ENCODE assay signal across 13 cellular contexts in the genomic region with DNA sequence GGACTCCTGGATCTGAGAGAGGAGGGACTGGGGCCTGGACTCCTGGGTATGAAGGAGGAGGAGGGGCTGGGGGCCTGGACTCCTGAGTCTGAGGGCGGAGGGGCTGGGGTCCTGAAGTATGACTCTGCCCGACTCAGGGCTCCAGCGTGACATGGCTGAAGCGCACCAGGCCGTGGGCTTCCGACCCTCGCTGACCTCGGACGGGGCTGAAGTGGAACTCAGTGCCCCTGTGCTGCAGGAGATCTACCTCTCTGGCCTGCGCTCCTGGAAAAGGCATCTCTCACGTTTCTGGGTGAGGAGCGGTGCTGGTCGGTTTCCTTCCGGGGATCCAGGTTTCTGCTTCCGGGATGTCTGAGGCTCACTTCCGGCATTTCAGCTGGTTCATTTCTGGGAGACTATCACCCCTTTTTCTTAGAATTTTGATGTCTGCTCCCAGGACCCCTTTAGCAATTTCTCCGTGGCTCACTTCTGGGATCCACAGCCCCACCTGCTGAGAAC. TPM values are rescaled to one million over a fixed set of nuclear protein-coding genes. Genes with fewer than 3 reads are reported as not detected.
DNase-seq lines count a peak whose midpoint lies in the region; TF ChIP-seq lines count a peak whose summit lies in the region.
"Had no signal": no experiment of that assay in that cellular context is flagged by ENCODE, and none has a peak within 500 bp of the region (broad histone marks: within the 10 kb centered on the region; RNA-seq: fewer than 3 reads in every experiment).

No MANE protein-coding gene starts in this region.

- H2BK12ac ChIP-seq in neuronal stem cell (ENCODE audit: low read length): no peak overlapping the region

- H3K14ac ChIP-seq in neuronal stem cell (ENCODE audit: low read length): peak overlapping the region; percentile 14

- POLR2A ChIA-PET in CD8-positive, alpha-beta memory T cell (lab: Charles Lee): no interaction called here

- H3K4me2 ChIP-seq in OCI-LY1 (ENCODE audit: low read length): peak overlapping the region; percentile 53
- H3K4me2 ChIP-seq in neuronal stem cell (ENCODE audit: insufficient read depth, low read length, poor library complexity, severe bottlenecking): peak overlapping the region; percentile 66

- H4K91ac ChIP-seq in neuronal stem cell (ENCODE audit: low read depth, low read length, poor library complexity): no peak overlapping the region

- H2AFZ ChIP-seq in OCI-LY1 (ENCODE audit: low read length) (peak overlapping the region; percentile 83), neuronal stem cell (ENCODE audit: low read length) (peak overlapping the region; percentile 89)

- H2BK5ac ChIP-seq in neuronal stem cell (ENCODE audit: low read length): no peak overlapping the region

- DNase-seq in CD8-positive, alpha-beta memory T cell: no peak
- DNase-seq in epithelial cell of proximal tubule (ENCODE audit: low read depth) (no peak), neuronal stem cell (ENCODE audit: low spot score) (no peak), kidney glomerular epithelial cell (lab: John Stamatoyannopoulos, UW) (no peak), DMS153 (lab: John Stamatoyannopoulos, UW) (no peak), RPMI8226 (no peak), epidermal melanocyte (ENCODE audit: insufficient read length, low spot score) (no peak)
- DNase-seq: activated B cell treated with CpG ODN at 0.5 μM for 24 hours, left ventricle myocardium superior, upper lobe of right lung had no signal

- no peaks in the 10 kb centered on the region for H3K36me3 ChIP-seq in CD8-positive, alpha-beta memory T cell (ENCODE audit: insufficient read depth, low read length)
- H3K36me3 ChIP-seq in OCI-LY1 (ENCODE audit: insufficient read depth, low read length) (peaks cover 34% of the 10 kb centered on the region), neuronal stem cell (replicated peaks in 1 of 2; ENCODE audit: control insufficient read depth in 2 of 2, insufficient read depth in 2 of 2, low read length in 2 of 2) (peaks cover 16 to 52% of the 10 kb centered on the region in 2 donors)
- H3K36me3 ChIP-seq: upper lobe of right lung had no signal

- no peak overlapping the region for H3K23ac ChIP-seq in neuronal stem cell (ENCODE audit: low read depth, low read length, poor library complexity)

- H3K9me3 Mint-ChIP-seq in CD8-positive, alpha-beta memory T cell: no peaks in the 10 kb centered on the region
- H3K9me3 Mint-ChIP-seq: activated B cell treated with CpG ODN at 0.5 μM for 24 hours; central memory CD8-positive, alpha-beta T cell had no signal

- H4K8ac ChIP-seq in neuronal stem cell (ENCODE audit: low read depth, low read length): no peak overlapping the region

- H3K79me2 ChIP-seq in OCI-LY1 (ENCODE audit: insufficient read depth, low read length): no peaks in the 10 kb centered on the region

- H3K36me3 Mint-ChIP-seq in CD8-positive, alpha-beta memory T cell: peaks cover 2 to 14% (median 3%) of the 10 kb centered on the region in 3 donors

- H3K9me2 ChIP-seq in OCI-LY1 (ENCODE audit: low read depth, low read length): no peaks in the 10 kb centered on the region

- H3K18ac ChIP-seq in neuronal stem cell (ENCODE audit: low read length): peak overlapping the region; percentile 88

- H2BK15ac ChIP-seq in neuronal stem cell (ENCODE audit: low read length): peak overlapping the region; percentile 74

- H3K4me1 Mint-ChIP-seq in CD8-positive, alpha-beta memory T cell: peaks cover 14 to 31% (median 14%) of the 10 kb centered on the region in 3 donors

- H3K27me3 ChIP-seq in CD8-positive, alpha-beta memory T cell (ENCODE audit: insufficient read depth, low read length, poor library complexity, severe bottlenecking): no peaks in the 10 kb centered on the region
- H3K27me3 ChIP-seq in OCI-LY1 (ENCODE audit: insufficient read depth, low read length): no peaks in the 10 kb centered on the region
- H3K27me3 ChIP-seq in neuronal stem cell (ENCODE audit: control insufficient read depth in 3 of 3, insufficient read depth in 3 of 3, low read depth in 1 of 3, low read length in 3 of 3): no peaks in the 10 kb centered on the region
- H3K27me3 ChIP-seq: right atrium auricular region had no signal

- CTCF ChIA-PET in CD8-positive, alpha-beta memory T cell (lab: Charles Lee): interaction anchor here (1.7 kb wide), 1 partner anchor 12 kb away, joined by 5 read pairs; no protein-coding TSS in a partner anchor

- H2BK120ac ChIP-seq in neuronal stem cell (ENCODE audit: low read depth, low read length): peak overlapping the region; percentile 92

- no peaks in the 10 kb centered on the region for H4K20me1 ChIP-seq in OCI-LY1 (ENCODE audit: insufficient read depth, low read length)

- H3K27me3 Mint-ChIP-seq in CD8-positive, alpha-beta memory T cell: peaks cover 21 to 24% of the 10 kb centered on the region in 2 donors

- H3K9ac ChIP-seq in OCI-LY1 (ENCODE audit: low read length): no peak overlapping the region
- peak overlapping the region; percentile 38 for H3K9ac ChIP-seq in neuronal stem cell (ENCODE audit: low read depth, low read length, poor library complexity)

- peak overlapping the region; percentile 64 for H2AK5ac ChIP-seq in neuronal stem cell (ENCODE audit: low read depth, low read length)

- peaks cover 17% of the 10 kb centered on the region for H3K4me1 ChIP-seq in CD8-positive, alpha-beta memory T cell (ENCODE audit: insufficient read depth, low read length)
- H3K4me1 ChIP-seq in OCI-LY1 (ENCODE audit: insufficient read depth, low read length, severe bottlenecking) (peaks cover 19% of the 10 kb centered on the region), neuronal stem cell (ENCODE audit: control insufficient read depth in 2 of 2, insufficient read depth in 1 of 2, low read depth in 1 of 2, low read length in 2 of 2) (peaks cover 17 to 18% of the 10 kb centered on the region in 2 donors)

- H3K4me3 Mint-ChIP-seq in CD8-positive, alpha-beta memory T cell: peak overlapping the region in 4 of 7 donors; percentile 7 to 80 (median 34)
- H3K4me3 Mint-ChIP-seq: activated B cell treated with CpG ODN at 0.5 μM for 24 hours had no signal

- no peak overlapping the region for H3K27ac ChIP-seq in CD8-positive, alpha-beta memory T cell (ENCODE audit: low read depth, low read length)
- no peak overlapping the region for H3K27ac ChIP-seq in OCI-LY1 (ENCODE audit: low read depth, low read length, poor library complexity, severe bottlenecking)
- peak overlapping the region; percentile 66 for H3K27ac ChIP-seq in neuronal stem cell (replicated peaks; ENCODE audit: low read length)
- H3K27ac ChIP-seq: right atrium auricular region, upper lobe of right lung had no signal

- WGBS in neuronal stem cell (ENCODE audit: extremely low coverage in 2 of 2, insufficient read length in 2 of 2, insufficient replicate concordance in 1 of 2), 2 donors: no CpG with 5 or more reads among the region's 17 CpGs

- peaks cover 10% of the 10 kb centered on the region for H3K79me1 ChIP-seq in neuronal stem cell (ENCODE audit: low read depth, low read length)

- no peaks in the 10 kb centered on the region for H3K9me3 ChIP-seq in CD8-positive, alpha-beta memory T cell (ENCODE audit: low read length)
- H3K9me3 ChIP-seq in OCI-LY1 (ENCODE audit: low read length) (no peaks in the 10 kb centered on the region), neuronal stem cell (replicated peaks in 1 of 2; ENCODE audit: control insufficient read depth in 2 of 2, insufficient read depth in 1 of 2, low read depth in 1 of 2, low read length in 2 of 2) (peaks cover 0 to 2% of the 10 kb centered on the region in 2 donors)
- H3K9me3 ChIP-seq: right atrium auricular region, upper lobe of right lung had no signal

- H3K27ac Mint-ChIP-seq in CD8-positive, alpha-beta memory T cell: peak overlapping the region in 1 of 8 donors; percentile 33
- H3K27ac Mint-ChIP-seq: activated B cell treated with CpG ODN at 0.5 μM for 24 hours had no signal

- H3F3A ChIP-seq in OCI-LY1 (ENCODE audit: insufficient read depth, low read length): 0 out of 2 replicates have a peak, but pooled peaks cover 3% of the 10 kb centered on the region

- H3K4me3 ChIP-seq in CD8-positive, alpha-beta memory T cell (ENCODE audit: low read length): no peak overlapping the region
- peak overlapping the region; percentile 49 for H3K4me3 ChIP-seq in OCI-LY1 (ENCODE audit: low read depth, low read length, poor library complexity, severe bottlenecking)
- peak overlapping the region; percentile 62 for H3K4me3 ChIP-seq in epithelial cell of proximal tubule (ENCODE audit: low read depth, low read length)
- peak overlapping the region; percentile 53 to 55 for H3K4me3 ChIP-seq in neuronal stem cell (ENCODE audit: low read length in 2 of 2)

- no peak overlapping the region for H3K4ac ChIP-seq in neuronal stem cell (ENCODE audit: low read length)

- TF ChIP-seq CTCF in OCI-LY1 (IDR thresholded peaks at IDR 0.05; ENCODE audit: low read length) (no peak), epithelial cell of proximal tubule (conservative IDR thresholded peaks at IDR 0.05; ENCODE audit: low read depth, low read length) (no peak)

RNA-seq across cellular contexts. Expression of gene CPT1C, which starts 1.2 kb away (rescaled TPM):
- under 1 TPM; 0.66 to 0.84 TPM for total RNA-seq in CD8-positive, alpha-beta memory T cell
- not detected for polyA plus RNA-seq in CD8-positive, alpha-beta memory T cell
- 1.7 and 9.9 TPM in 2 replicates for total RNA-seq in epithelial cell of proximal tubule
- polyA plus RNA-seq in neuronal stem cell (2013, experiment 1 of 2): 105 TPM
- polyA plus RNA-seq in neuronal stem cell (2013, experiment 2 of 2): 103 TPM

RNA-seq across cellular contexts. Expression of gene ADM5, which starts 2.8 kb away (rescaled TPM):
- 1 to 10 TPM; 6.9 to 7.2 TPM for total RNA-seq in CD8-positive, alpha-beta memory T cell
- polyA plus RNA-seq in CD8-positive, alpha-beta memory T cell: 0.91 TPM
- total RNA-seq in epithelial cell of proximal tubule: 1.9 and 2.8 TPM in 2 replicates
- polyA plus RNA-seq in neuronal stem cell (2013, experiment 1 of 2): 1.7 TPM
- 2.0 TPM for polyA plus RNA-seq in neuronal stem cell (2013, experiment 2 of 2)

RNA-seq across cellular contexts. Expression of gene PRMT1, which starts 15.1 kb away (rescaled TPM):
- total RNA-seq in CD8-positive, alpha-beta memory T cell: 100 to 1,000 TPM; 529 to 537 TPM
- polyA plus RNA-seq in CD8-positive, alpha-beta memory T cell: 135 TPM
- total RNA-seq in epithelial cell of proximal tubule: 186 and 629 TPM in 2 replicates
- 433 TPM for polyA plus RNA-seq in neuronal stem cell (2013, experiment 1 of 2)
- 420 TPM for polyA plus RNA-seq in neuronal stem cell (2013, experiment 2 of 2)

RNA-seq across cellular contexts. Expression of gene BCL2L12, which starts 26.4 kb away (rescaled TPM):
- total RNA-seq in CD8-positive, alpha-beta memory T cell: 10 to 100 TPM; 68.2 to 70.9 TPM
- polyA plus RNA-seq in CD8-positive, alpha-beta memory T cell: 18.9 TPM
- 53.3 and 69.8 TPM in 2 replicates for total RNA-seq in epithelial cell of proximal tubule
- 124 TPM for polyA plus RNA-seq in neuronal stem cell (2013, experiment 1 of 2)
- 114 TPM for polyA plus RNA-seq in neuronal stem cell (2013, experiment 2 of 2)

RNA-seq across cellular contexts. Expression of gene IRF3, which starts 26.5 kb away (rescaled TPM):
- total RNA-seq in CD8-positive, alpha-beta memory T cell: 100 to 1,000 TPM; 118 to 127 TPM
- 81.7 TPM for polyA plus RNA-seq in CD8-positive, alpha-beta memory T cell
- total RNA-seq in epithelial cell of proximal tubule: 73.8 and 78.3 TPM in 2 replicates
- 68.3 TPM for polyA plus RNA-seq in neuronal stem cell (2013, experiment 1 of 2)
- polyA plus RNA-seq in neuronal stem cell (2013, experiment 2 of 2): 66.0 TPM
